Comparison of ENCODE assay signal across 1 cellular context in the genomic region with DNA sequence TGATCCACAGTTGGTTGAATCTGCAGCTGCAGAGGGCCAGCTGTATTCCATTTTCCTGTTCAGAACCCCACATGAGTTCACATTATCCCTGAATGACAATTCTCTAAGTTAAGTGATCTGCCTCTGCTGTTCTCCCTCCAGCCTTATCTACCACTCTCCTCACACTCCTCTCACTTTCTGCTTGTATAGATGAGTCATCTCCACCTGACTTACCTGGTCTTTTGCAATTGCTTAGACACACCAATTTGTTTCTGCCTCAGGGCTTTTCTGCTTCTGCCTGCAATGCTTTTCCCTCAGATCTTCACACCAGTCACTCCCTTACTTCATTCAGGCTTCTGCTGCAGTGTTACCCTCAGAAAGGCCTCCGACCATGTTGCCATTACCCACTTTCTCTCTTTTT.
TF ChIP-seq lines count a peak whose summit lies in the region.

No MANE protein-coding gene starts in this region.

TF ChIP-seq in K562, 482 proteins besides CTCF, POLR2A, EP300 and RAD21 (continued from another document):
- TF ChIP-seq BRF1 (IDR thresholded peaks at IDR 0.05; ENCODE audit: borderline replicate concordance, extremely low read depth, insufficient read length) (no peak), BHLHE40 (IDR thresholded peaks at IDR 0.05; ENCODE audit: low read length) (no peak), MTA3 (IDR thresholded peaks at IDR 0.05; ENCODE audit: borderline replicate concordance) (no peak), GATAD2B (IDR thresholded peaks at IDR 0.05; ENCODE audit: borderline replicate concordance) (no peak), PURB (CRISPR knock-in tag; IDR thresholded peaks at IDR 0.05; ENCODE audit: low read depth) (no peak), JUNB (CRISPR knock-in tag; conservative IDR thresholded peaks at IDR 0.05) (no peak), KAT8 (IDR thresholded peaks at IDR 0.05; ENCODE audit: low read depth) (no peak), ZFP36 (IDR thresholded peaks at IDR 0.05; ENCODE audit: low read depth, low read length, partially characterized antibody) (no peak), EP400 (IDR thresholded peaks at IDR 0.05) (no peak), CBX5 (IDR thresholded peaks at IDR 0.05; ENCODE audit: borderline replicate concordance, low read depth) (no peak), HOXB6 (CRISPR knock-in tag; IDR thresholded peaks at IDR 0.05; ENCODE audit: borderline replicate concordance) (no peak), MAFG (tag; conservative IDR thresholded peaks at IDR 0.05) (no peak)
- TF ChIP-seq, protein P1, sequence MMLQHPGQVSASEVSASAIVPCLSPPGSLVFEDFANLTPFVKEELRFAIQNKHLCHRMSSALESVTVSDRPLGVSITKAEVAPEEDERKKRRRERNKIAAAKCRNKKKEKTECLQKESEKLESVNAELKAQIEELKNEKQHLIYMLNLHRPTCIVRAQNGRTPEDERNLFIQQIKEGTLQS (IDR thresholded peaks at IDR 0.05): peak; percentile 90
- TF ChIP-seq, protein P1 (CRISPR knock-in tag; conservative IDR thresholded peaks at IDR 0.05): peak; percentile 54; the same call in 1 of the 2 replicates
- TF ChIP-seq, protein P2, sequence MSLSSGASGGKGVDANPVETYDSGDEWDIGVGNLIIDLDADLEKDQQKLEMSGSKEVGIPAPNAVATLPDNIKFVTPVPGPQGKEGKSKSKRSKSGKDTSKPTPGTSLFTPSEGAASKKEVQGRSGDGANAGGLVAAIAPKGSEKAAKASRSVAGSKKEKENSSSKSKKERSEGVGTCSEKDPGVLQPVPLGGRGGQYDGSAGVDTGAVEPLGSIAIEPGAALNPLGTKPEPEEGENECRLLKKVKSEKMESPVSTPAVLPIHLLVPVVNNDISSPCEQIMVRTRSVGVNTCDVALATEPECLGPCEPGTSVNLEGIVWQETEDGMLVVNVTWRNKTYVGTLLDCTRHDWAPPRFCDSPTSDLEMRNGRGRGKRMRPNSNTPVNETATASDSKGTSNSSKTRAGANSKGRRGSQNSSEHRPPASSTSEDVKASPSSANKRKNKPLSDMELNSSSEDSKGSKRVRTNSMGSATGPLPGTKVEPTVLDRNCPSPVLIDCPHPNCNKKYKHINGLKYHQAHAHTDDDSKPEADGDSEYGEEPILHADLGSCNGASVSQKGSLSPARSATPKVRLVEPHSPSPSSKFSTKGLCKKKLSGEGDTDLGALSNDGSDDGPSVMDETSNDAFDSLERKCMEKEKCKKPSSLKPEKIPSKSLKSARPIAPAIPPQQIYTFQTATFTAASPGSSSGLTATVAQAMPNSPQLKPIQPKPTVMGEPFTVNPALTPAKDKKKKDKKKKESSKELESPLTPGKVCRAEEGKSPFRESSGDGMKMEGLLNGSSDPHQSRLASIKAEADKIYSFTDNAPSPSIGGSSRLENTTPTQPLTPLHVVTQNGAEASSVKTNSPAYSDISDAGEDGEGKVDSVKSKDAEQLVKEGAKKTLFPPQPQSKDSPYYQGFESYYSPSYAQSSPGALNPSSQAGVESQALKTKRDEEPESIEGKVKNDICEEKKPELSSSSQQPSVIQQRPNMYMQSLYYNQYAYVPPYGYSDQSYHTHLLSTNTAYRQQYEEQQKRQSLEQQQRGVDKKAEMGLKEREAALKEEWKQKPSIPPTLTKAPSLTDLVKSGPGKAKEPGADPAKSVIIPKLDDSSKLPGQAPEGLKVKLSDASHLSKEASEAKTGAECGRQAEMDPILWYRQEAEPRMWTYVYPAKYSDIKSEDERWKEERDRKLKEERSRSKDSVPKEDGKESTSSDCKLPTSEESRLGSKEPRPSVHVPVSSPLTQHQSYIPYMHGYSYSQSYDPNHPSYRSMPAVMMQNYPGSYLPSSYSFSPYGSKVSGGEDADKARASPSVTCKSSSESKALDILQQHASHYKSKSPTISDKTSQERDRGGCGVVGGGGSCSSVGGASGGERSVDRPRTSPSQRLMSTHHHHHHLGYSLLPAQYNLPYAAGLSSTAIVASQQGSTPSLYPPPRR (CRISPR knock-in tag; IDR thresholded peaks at IDR 0.05; ENCODE audit: borderline replicate concordance): no peak
- TF ChIP-seq, protein P3, sequence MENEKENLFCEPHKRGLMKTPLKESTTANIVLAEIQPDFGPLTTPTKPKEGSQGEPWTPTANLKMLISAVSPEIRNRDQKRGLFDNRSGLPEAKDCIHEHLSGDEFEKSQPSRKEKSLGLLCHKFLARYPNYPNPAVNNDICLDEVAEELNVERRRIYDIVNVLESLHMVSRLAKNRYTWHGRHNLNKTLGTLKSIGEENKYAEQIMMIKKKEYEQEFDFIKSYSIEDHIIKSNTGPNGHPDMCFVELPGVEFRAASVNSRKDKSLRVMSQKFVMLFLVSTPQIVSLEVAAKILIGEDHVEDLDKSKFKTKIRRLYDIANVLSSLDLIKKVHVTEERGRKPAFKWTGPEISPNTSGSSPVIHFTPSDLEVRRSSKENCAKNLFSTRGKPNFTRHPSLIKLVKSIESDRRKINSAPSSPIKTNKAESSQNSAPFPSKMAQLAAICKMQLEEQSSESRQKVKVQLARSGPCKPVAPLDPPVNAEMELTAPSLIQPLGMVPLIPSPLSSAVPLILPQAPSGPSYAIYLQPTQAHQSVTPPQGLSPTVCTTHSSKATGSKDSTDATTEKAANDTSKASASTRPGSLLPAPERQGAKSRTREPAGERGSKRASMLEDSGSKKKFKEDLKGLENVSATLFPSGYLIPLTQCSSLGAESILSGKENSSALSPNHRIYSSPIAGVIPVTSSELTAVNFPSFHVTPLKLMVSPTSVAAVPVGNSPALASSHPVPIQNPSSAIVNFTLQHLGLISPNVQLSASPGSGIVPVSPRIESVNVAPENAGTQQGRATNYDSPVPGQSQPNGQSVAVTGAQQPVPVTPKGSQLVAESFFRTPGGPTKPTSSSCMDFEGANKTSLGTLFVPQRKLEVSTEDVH (IDR thresholded peaks at IDR 0.05; ENCODE audit: low read depth, partially characterized antibody): no peak
